ENCODE assay signal across 9 cellular contexts in genomic region chr10:119653209-119653608, GRCh38. TPM values are rescaled to one million over a fixed set of nuclear protein-coding genes. Genes with fewer than 3 reads are reported as not detected.
A peak's percentile ranks its signal among the peaks of the same experiment; 100 is the strongest.
DNase-seq lines count a peak whose midpoint lies in the region; ATAC-seq and TF ChIP-seq lines count a peak whose summit lies in the region.
"Had no signal": no experiment of that assay in that cellular context is flagged by ENCODE, and none has a peak within 500 bp of the region (broad histone marks: within the 10 kb centered on the region; RNA-seq: fewer than 3 reads in every experiment).

No MANE protein-coding gene starts in this region.

- BruUV-seq in Caco-2 (replicated peaks; lab: Mats Ljungman, UMichigan) (no TSS peak), PC-9 (replicated peaks; lab: Mats Ljungman, UMichigan) (TSS peak; percentile 27)

- H3K27ac Mint-ChIP-seq in Caco-2 (ENCODE audit: unreplicated experiment) (peak overlapping the region; percentile 89), endodermal cell (no peak overlapping the region)

- H3K79me2 ChIP-seq in PC-9 (ENCODE audit: low read depth) = peaks cover 69% of the 10 kb centered on the region

- H3K9me3 Mint-ChIP-seq in Caco-2 (ENCODE audit: unreplicated experiment) (peaks cover 9% of the 10 kb centered on the region), endodermal cell (no peaks in the 10 kb centered on the region)

- no peaks in the 10 kb centered on the region for H3K9me2 ChIP-seq in PC-9 (ENCODE audit: insufficient read depth)

- H3K27me3 Mint-ChIP-seq in Caco-2 (ENCODE audit: insufficient read depth, unreplicated experiment) (no peaks in the 10 kb centered on the region), endodermal cell (ENCODE audit: insufficient read depth) (peaks cover 11% of the 10 kb centered on the region)

- H3K4me1 ChIP-seq in Caco-2 (peaks cover 16% of the 10 kb centered on the region), PC-9 (replicated peaks; ENCODE audit: insufficient read depth) (peaks cover 55% of the 10 kb centered on the region), endodermal cell (ENCODE audit: control insufficient read depth, insufficient read depth, low read length) (peaks cover 35% of the 10 kb centered on the region), neuron (ENCODE audit: insufficient read depth, low read length) (peaks cover 37% of the 10 kb centered on the region)

- no peaks in the 10 kb centered on the region for H3K9me3 ChIP-seq in Caco-2
- no peaks in the 10 kb centered on the region for H3K9me3 ChIP-seq in PC-9 (ENCODE audit: insufficient read depth, low read depth)
- no peaks in the 10 kb centered on the region for H3K9me3 ChIP-seq in endodermal cell (ENCODE audit: control insufficient read depth, low read length)
- H3K9me3 ChIP-seq in neuron (ENCODE audit: low read length) = no peaks in the 10 kb centered on the region

- peak overlapping the region; percentile 90 for H3K4me3 Mint-ChIP-seq in Caco-2 (ENCODE audit: unreplicated experiment)
- peak overlapping the region; percentile 82 for H3K4me3 Mint-ChIP-seq in endodermal cell

- H3K4me3 ChIP-seq in Caco-2 (ENCODE audit: low read depth, low read length) (peak overlapping the region; percentile 78), PC-9 (peak overlapping the region; percentile 87), endodermal cell (ENCODE audit: low read length) (peak overlapping the region; percentile 94), neuron (ENCODE audit: low read length) (peak overlapping the region; percentile 98)

- intact Hi-C loops in Caco-2 (cut with micrococcal nuclease; ENCODE audit: unreplicated experiment) (no loop called here), PC-9 (cut with micrococcal nuclease; ENCODE audit: unreplicated experiment) (loop anchor here (10.0 kb wide), 1 partner anchor 448 kb away; the partner anchor contains the start of gene GRK5)

- ATAC-seq in GM21381 (IDR thresholded peaks at IDR 0.05; ENCODE audit: unreplicated experiment) (no peak), GM18502 (IDR thresholded peaks at IDR 0.05; ENCODE audit: poor library complexity, unreplicated experiment) (no peak)

- peaks cover 19% of the 10 kb centered on the region for H3K4me1 Mint-ChIP-seq in Caco-2 (ENCODE audit: low read depth, unreplicated experiment)
- H3K4me1 Mint-ChIP-seq in endodermal cell = peaks cover 50% of the 10 kb centered on the region

- H3K36me3 Mint-ChIP-seq in Caco-2 (ENCODE audit: insufficient read depth, unreplicated experiment) (peaks cover 26% of the 10 kb centered on the region), endodermal cell (ENCODE audit: low read depth) (peaks cover under 1% of the 10 kb centered on the region)

- H3K27ac ChIP-seq in PC-9 (peak overlapping the region; percentile 75), endodermal cell (ENCODE audit: low read depth, low read length) (no peak overlapping the region)

- DNase-seq in Caco-2 (no peak), PC-9 (no peak), endodermal cell (no peak), T-helper 9 cell (no peak), SIG-M5 (lab: John Stamatoyannopoulos, UW) (no peak)
- DNase-seq: nucleus accumbens had no signal

- POLR2A ChIA-PET in Caco-2 (lab: Charles Lee) (no interaction called here), PC-9 (lab: Charles Lee; ENCODE audit: unreplicated experiment) (no interaction called here)

- H3F3A ChIP-seq in PC-9 (ENCODE audit: insufficient read depth, low read depth) = peaks cover 33% of the 10 kb centered on the region

- WGBS in endodermal cell (ENCODE audit: insufficient coverage in 1 of 2, insufficient read length in 1 of 2), 2 experiments = 60% methylated on average over 1 of the region's 1 CpG; no CpG with 5 or more reads in 1 of the 2 experiments

- H3K4me2 ChIP-seq in PC-9 = peak overlapping the region; percentile 95

- H3K36me3 ChIP-seq in Caco-2 (ENCODE audit: control insufficient read depth, insufficient read depth, low read length) (0 out of 2 replicates have a peak, but pooled peaks cover 3% of the 10 kb centered on the region), PC-9 (ENCODE audit: low read depth) (no peaks in the 10 kb centered on the region), endodermal cell (ENCODE audit: control insufficient read depth, insufficient read depth, low read length) (peaks cover 9% of the 10 kb centered on the region), neuron (ENCODE audit: insufficient read depth, low read length) (peaks cover 6% of the 10 kb centered on the region)

- H3K9ac ChIP-seq in endodermal cell (ENCODE audit: extremely low read depth, low read length, poor library complexity, severe bottlenecking) = peak overlapping the region; percentile 84

- H2AFZ ChIP-seq in PC-9 (no peak overlapping the region), neuron (ENCODE audit: low read depth, low read length) (no peak overlapping the region)

- peaks cover 15% of the 10 kb centered on the region; the same call in 1 of the 2 replicates for H4K20me1 ChIP-seq in PC-9 (ENCODE audit: insufficient read depth)

- CTCF ChIA-PET in Caco-2 (lab: Charles Lee) = no interaction called here
- CTCF ChIA-PET in PC-9 (lab: Charles Lee) = no interaction called here

- H3K27me3 ChIP-seq in Caco-2 (replicated peaks; ENCODE audit: control insufficient read depth, insufficient read depth, low read length) (no peaks in the 10 kb centered on the region), PC-9 (ENCODE audit: insufficient read depth, low read depth) (no peaks in the 10 kb centered on the region), endodermal cell (ENCODE audit: control insufficient read depth, insufficient read depth, low read length, poor library complexity, severe bottlenecking) (peaks cover 5% of the 10 kb centered on the region), neuron (ENCODE audit: insufficient read depth, low read length) (no peaks in the 10 kb centered on the region)

- TF ChIP-seq CTCF in Caco-2 (IDR thresholded peaks at IDR 0.05; ENCODE audit: insufficient read depth in 1 of 2, low read depth in 1 of 2, low read length in 1 of 2, severe bottlenecking in 1 of 2, unreplicated experiment in 1 of 2) (no peak), PC-9 (conservative IDR thresholded peaks at IDR 0.05) (no peak), endodermal cell (conservative IDR thresholded peaks at IDR 0.05) (no peak)

RNA-seq across cellular contexts. Expression of gene BAG3, which starts 2.0 kb away (rescaled TPM):
- total RNA-seq in Caco-2 (2022) (30.7 and 31.6 TPM in 2 replicates), PC-9 (2021) (62.7 and 75.7 TPM in 2 replicates), endodermal cell (10 to 100 TPM; 13.4 to 19.5 TPM)
- polyA plus RNA-seq in endodermal cell (2013, experiment 1 of 2) = 22.3 TPM
- polyA plus RNA-seq in endodermal cell (2013, experiment 2 of 2) = 24.9 TPM

RNA-seq across cellular contexts. Expression of gene TIAL1, which starts 56.4 kb away (rescaled TPM):
- total RNA-seq in Caco-2 (2022) = 162 and 174 TPM in 2 replicates
- total RNA-seq in PC-9 (2021) = 81.4 and 94.1 TPM in 2 replicates
- 100 to 1,000 TPM; 156 to 176 TPM for total RNA-seq in endodermal cell
- 163 TPM for polyA plus RNA-seq in endodermal cell (2013, experiment 1 of 2)
- polyA plus RNA-seq in endodermal cell (2013, experiment 2 of 2) = 149 TPM
